ENCODE assay signal across 22 cellular contexts in the genomic region with DNA sequence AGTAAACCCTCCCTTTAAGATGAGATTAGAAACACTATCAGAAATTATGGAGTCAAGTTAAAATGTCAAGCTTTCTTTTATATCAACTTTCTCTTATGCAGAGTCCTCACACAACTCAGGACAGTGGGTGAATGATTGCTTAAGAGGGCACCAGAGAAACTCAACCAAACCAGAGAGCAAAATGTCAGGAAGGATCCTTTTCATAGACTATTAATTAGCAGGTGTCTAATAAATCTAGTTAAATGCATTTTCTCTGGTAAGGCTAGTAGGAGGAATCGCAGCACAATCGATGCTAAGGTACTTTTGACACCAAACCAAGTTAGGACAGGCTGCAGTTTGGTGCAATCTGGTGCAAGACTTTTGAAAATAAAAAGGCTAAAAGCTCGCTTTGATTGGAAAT.
"Had no signal": no experiment of that assay in that cellular context is flagged by ENCODE, and none has a peak within 500 bp of the region (broad histone marks: within the 10 kb centered on the region; RNA-seq: fewer than 3 reads in every experiment).

No MANE protein-coding gene starts in this region.

- H3K27me3 ChIP-seq: esophagus muscularis mucosa, foreskin keratinocyte, gastroesophageal sphincter, heart left ventricle, hepatocyte, left lung had no signal

- H3K9me3 ChIP-seq: left lung, lower lobe of right lung, mucosa of descending colon had no signal

- H3K4me1 ChIP-seq: esophagus muscularis mucosa, foreskin keratinocyte, gastroesophageal sphincter, heart left ventricle, left lung, lower lobe of right lung had no signal

- H3K36me3 ChIP-seq: esophagus muscularis mucosa, gastroesophageal sphincter, heart left ventricle, left lung, lower lobe of right lung had no signal

- H2AFZ ChIP-seq: hepatocyte had no signal

- H3K27ac ChIP-seq: coronary artery, esophagus muscularis mucosa, foreskin keratinocyte, gastroesophageal sphincter, heart left ventricle, hepatocyte, left lung, lower lobe of right lung had no signal

- H3K4me3 ChIP-seq: coronary artery, dorsolateral prefrontal cortex, esophagus muscularis mucosa, gastroesophageal sphincter, heart left ventricle, hepatocyte, left lung, lower lobe of right lung, mucosa of descending colon had no signal

- DNase-seq: dermis blood vessel endothelial cell; dorsolateral prefrontal cortex; effector CD4-positive, alpha-beta T cell; effector memory CD4-positive, alpha-beta T cell; foreskin keratinocyte; heart left ventricle; hypothalamus; immature natural killer cell; islet precursor cell; kidney; kidney glomerular epithelial cell; left colon; left lung; left ventricle myocardium superior; lower lobe of right lung; mesenchymal stem cell; mucosa of descending colon; naive B cell had no signal

- H3K79me2 ChIP-seq: hepatocyte had no signal
